ENCODE assay signal across 27 cellular contexts in the genomic region with DNA sequence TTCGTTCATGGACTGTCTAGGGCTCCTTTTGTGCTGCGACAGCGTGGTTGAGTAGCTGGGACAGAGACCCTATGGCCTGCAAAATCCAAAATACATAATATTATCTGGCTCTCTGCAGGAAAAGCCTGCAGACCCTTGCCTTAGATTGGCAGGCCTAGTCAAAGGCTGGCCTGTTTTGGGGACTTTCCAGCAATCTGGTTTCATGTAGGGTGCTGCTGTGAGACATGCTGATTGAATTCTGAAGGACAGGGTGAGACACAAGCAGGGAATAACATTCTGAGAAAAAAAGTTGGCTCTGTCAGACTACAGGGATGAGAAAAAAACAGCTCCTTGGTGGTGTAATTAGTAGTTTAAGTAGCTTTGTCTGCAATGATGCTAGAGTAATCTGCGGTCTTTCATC.
DNase-seq lines count a peak whose midpoint lies in the region; ATAC-seq and TF ChIP-seq lines count a peak whose summit lies in the region.
"Had no signal": no experiment of that assay in that cellular context is flagged by ENCODE, and none has a peak within 500 bp of the region (broad histone marks: within the 10 kb centered on the region; RNA-seq: fewer than 3 reads in every experiment).

No MANE protein-coding gene starts in this region.

- H3K4me1 Mint-ChIP-seq in brain, result peaks cover 36% of the 10 kb centered on the region
- H3K4me1 Mint-ChIP-seq: H9, T-helper 17 cell had no signal

- H3K36me3 Mint-ChIP-seq in brain, result no peaks in the 10 kb centered on the region
- H3K36me3 Mint-ChIP-seq: activated CD8-positive, alpha-beta memory T cell treated with anti-CD3 and anti-CD28 coated beads, Interleukin-2, amount 10 ng/mL, durations not matched to agents 7 days and 5 days had no signal

- no peak overlapping the region for H3K4me3 Mint-ChIP-seq in brain
- H3K4me3 Mint-ChIP-seq: activated CD8-positive, alpha-beta memory T cell treated with anti-CD3 and anti-CD28 coated beads, Interleukin-2, amount 10 ng/mL, durations not matched to agents 7 days and 5 days; activated T-cell treated with anti-CD3 and anti-CD28 coated beads, Interleukin-2, amount 50 U/mL, for 4 hours; H9; T-helper 17 cell had no signal

- no peaks in the 10 kb centered on the region for H3K9me3 Mint-ChIP-seq in brain
- H3K9me3 Mint-ChIP-seq: activated T-cell treated with anti-CD3 and anti-CD28 coated beads, Interleukin-2, amount 50 U/mL, for 4 hours; H9 had no signal

- TF ChIP-seq CTCF in brain (conservative IDR thresholded peaks at IDR 0.05), result no peak

- ATAC-seq in GM18868 (IDR thresholded peaks at IDR 0.05; ENCODE audit: unreplicated experiment) (peak; percentile 84), GM21360 (IDR thresholded peaks at IDR 0.05; ENCODE audit: unreplicated experiment) (peak; percentile 46), HG03378 (IDR thresholded peaks at IDR 0.05; ENCODE audit: unreplicated experiment) (peak; percentile 69)
- ATAC-seq: activated CD8-positive, alpha-beta memory T cell treated with anti-CD3 and anti-CD28 coated beads, Interleukin-2, amount 10 ng/mL, durations not matched to agents 7 days and 5 days; activated T-cell treated with anti-CD3 and anti-CD28 coated beads, Interleukin-2, amount 50 U/mL, for 4 hours; left ventricle myocardium superior; Panc1; stimulated activated naive CD8-positive, alpha-beta T cell treated with anti-CD3 and anti-CD28 coated beads, Interleukin-15, Interleukin-2, amounts not matched to agents 100 U/mL and 50 U/mL, for 24 hours; T-helper 17 cell had no signal

- no peak for DNase-seq in 8988T
- no peak for DNase-seq in SIG-M5 (lab: John Stamatoyannopoulos, UW)
- no peak for DNase-seq in inferior parietal cortex (ENCODE audit: extremely low spot score)
- DNase-seq in NCI-H1694 (lab: John Stamatoyannopoulos, UW), result no peak
- DNase-seq: activated CD4-positive, alpha-beta T cell treated with anti-CD3 and anti-CD28 coated beads, Interleukin-2, amount 50 U/mL, for 4 hours; activated CD4-positive, CD25-positive, alpha-beta regulatory T cell; activated CD8-positive, alpha-beta memory T cell treated with anti-CD3 and anti-CD28 coated beads, Interleukin-2, amount 10 ng/mL, durations not matched to agents 7 days and 5 days; activated gamma-delta T cell treated with Interleukin-2 at 50 U/mL for 16 hours; activated T-cell treated with anti-CD3 and anti-CD28 coated beads, Interleukin-2, amount 50 U/mL, for 4 hours; caudate nucleus; cortex of kidney; DMS53; erythroblast; glutamatergic neuron; H9; KBM-7; left ventricle myocardium superior; NCI-H2029 treated with DMSO at 0.1 percent for 48 hours; NCI-H748 treated with DMSO at 0.1 percent for 48 hours; Right ventricle myocardium superior; stimulated activated naive CD8-positive, alpha-beta T cell treated with anti-CD3 and anti-CD28 coated beads, Interleukin-15, Interleukin-2, amounts not matched to agents 100 U/mL and 50 U/mL, for 24 hours; T-helper 17 cell had no signal

- no peaks in the 10 kb centered on the region for H3K27me3 Mint-ChIP-seq in brain
- H3K27me3 Mint-ChIP-seq: activated CD8-positive, alpha-beta memory T cell treated with anti-CD3 and anti-CD28 coated beads, Interleukin-2, amount 10 ng/mL, durations not matched to agents 7 days and 5 days; T-helper 17 cell had no signal

- peak overlapping the region in 3 of 5 experiments; percentile 12 to 69 (median 66) for H3K27ac Mint-ChIP-seq in brain
- H3K27ac Mint-ChIP-seq: activated CD8-positive, alpha-beta memory T cell treated with anti-CD3 and anti-CD28 coated beads, Interleukin-2, amount 10 ng/mL, durations not matched to agents 7 days and 5 days; H9; T-helper 17 cell had no signal
